Comparison of ENCODE assay signal across 8 cellular contexts in the genomic region with DNA sequence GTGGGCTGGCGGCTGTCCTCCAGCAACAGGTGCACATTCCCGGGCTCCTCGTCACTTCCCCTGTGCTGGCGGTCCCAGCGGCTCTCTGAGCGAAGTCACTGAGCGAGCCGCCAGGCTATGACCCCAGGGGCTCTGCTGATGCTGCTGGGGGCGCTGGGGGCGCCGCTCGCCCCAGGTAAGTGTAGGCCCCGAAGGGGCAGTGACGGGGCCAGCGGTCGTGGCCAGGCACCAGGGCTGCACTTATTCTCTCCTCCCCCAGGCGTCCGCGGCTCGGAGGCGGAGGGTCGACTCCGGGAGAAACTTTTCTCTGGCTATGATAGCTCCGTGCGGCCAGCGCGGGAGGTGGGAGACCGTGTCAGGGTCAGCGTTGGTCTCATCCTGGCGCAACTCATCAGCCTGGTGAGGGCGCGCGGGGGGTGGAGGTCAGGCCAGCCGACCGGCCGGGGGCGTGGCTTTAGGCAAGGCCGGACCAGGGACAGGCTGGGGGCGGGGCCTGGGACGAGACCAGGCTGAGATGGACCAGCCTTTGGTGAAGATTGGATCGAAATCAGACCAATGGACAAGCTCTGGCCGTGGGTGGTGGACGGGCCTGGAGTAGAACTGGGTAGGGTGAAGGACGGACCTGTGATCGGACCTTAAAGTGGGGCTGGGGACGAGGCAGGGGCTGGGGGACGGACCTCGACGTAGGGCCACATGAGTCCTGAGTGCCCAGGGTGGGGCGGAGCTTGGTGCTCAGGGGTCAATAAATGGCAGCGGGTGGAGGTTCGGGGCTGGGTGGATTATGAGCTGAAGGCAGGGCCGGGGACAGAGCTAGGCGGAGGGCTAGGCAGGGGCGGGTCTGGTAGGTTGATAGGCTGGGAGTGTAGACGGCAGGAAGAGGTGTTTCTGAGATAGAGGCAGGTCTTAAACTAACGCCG. TPM values are rescaled to one million over a fixed set of nuclear protein-coding genes. Genes with fewer than 3 reads are reported as not detected.
DNase-seq lines count a peak whose midpoint lies in the region; ATAC-seq, FAIRE-seq and TF ChIP-seq lines count a peak whose summit lies in the region.

A gene with protein sequence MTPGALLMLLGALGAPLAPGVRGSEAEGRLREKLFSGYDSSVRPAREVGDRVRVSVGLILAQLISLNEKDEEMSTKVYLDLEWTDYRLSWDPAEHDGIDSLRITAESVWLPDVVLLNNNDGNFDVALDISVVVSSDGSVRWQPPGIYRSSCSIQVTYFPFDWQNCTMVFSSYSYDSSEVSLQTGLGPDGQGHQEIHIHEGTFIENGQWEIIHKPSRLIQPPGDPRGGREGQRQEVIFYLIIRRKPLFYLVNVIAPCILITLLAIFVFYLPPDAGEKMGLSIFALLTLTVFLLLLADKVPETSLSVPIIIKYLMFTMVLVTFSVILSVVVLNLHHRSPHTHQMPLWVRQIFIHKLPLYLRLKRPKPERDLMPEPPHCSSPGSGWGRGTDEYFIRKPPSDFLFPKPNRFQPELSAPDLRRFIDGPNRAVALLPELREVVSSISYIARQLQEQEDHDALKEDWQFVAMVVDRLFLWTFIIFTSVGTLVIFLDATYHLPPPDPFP (plus strand): TSS at position 51 of the 917 bp plus-strand sequence. CDS start 67 bp downstream, at position 118.

- no peaks in the 10 kb centered on the region for H3K9me3 Mint-ChIP-seq in Caco-2 (ENCODE audit: unreplicated experiment)
- H3K9me3 Mint-ChIP-seq in activated CD4-positive, alpha-beta memory T cell treated with anti-CD3 and anti-CD28 coated beads for 36 hours, result no peaks in the 10 kb centered on the region

- WGBS in tibial nerve, 2 donors, result 5 to 9% methylated on average over 42 to 56 of the region's 58 CpGs

- H3K27ac Mint-ChIP-seq in Caco-2 (ENCODE audit: unreplicated experiment), result no peak within 1 kb of the TSS
- H3K27ac Mint-ChIP-seq in activated CD4-positive, alpha-beta memory T cell treated with anti-CD3 and anti-CD28 coated beads for 36 hours, result no peak within 1 kb of the TSS

- CTCF ChIA-PET in Caco-2 (lab: Charles Lee), result no interaction called here
- CTCF ChIA-PET in activated CD4-positive, alpha-beta memory T cell treated with anti-CD3 and anti-CD28 coated beads for 36 hours (lab: Charles Lee), result interaction anchor here (1.2 to 4.2 kb wide), 3 partner anchors 9 to 89 kb away, joined by 4 to 19 read pairs (median 5); a partner anchor contains a TSS

- H3K27me3 Mint-ChIP-seq in Caco-2 (ENCODE audit: insufficient read depth, unreplicated experiment), result peaks cover 3% of the 10 kb centered on the region
- peaks cover 49% of the 10 kb centered on the region for H3K27me3 Mint-ChIP-seq in activated CD4-positive, alpha-beta memory T cell treated with anti-CD3 and anti-CD28 coated beads for 36 hours

- peak; percentile 98 for FAIRE-seq in HTR-8/SVneo (lab: Jason Lieb, UNC)

- BruUV-seq in Caco-2 (replicated peaks; lab: Mats Ljungman, UMichigan), result no TSS peak

- ATAC-seq in esophagus mucosa, result peak; percentile 30

- H3K27me3 ChIP-seq in Caco-2 (replicated peaks; ENCODE audit: control insufficient read depth, insufficient read depth, low read length), result no peaks in the 10 kb centered on the region
- H3K27me3 ChIP-seq in tibial nerve, result peaks cover 0 to 72% of the 10 kb centered on the region in 2 donors

- H3K36me3 Mint-ChIP-seq in Caco-2 (ENCODE audit: insufficient read depth, unreplicated experiment), result no peaks in the 10 kb centered on the region
- peaks cover 4% of the 10 kb centered on the region for H3K36me3 Mint-ChIP-seq in activated CD4-positive, alpha-beta memory T cell treated with anti-CD3 and anti-CD28 coated beads for 36 hours

- DNase-seq in Caco-2 (peak in 1 of 2 experiments; percentile 36), HTR-8/SVneo (ENCODE audit: insufficient read length, low spot score) (peak; percentile 88), midbrain (lab: John Stamatoyannopoulos, UW) (peak; percentile 69), tibial nerve (ENCODE audit: low spot score in 2 of 2) (peak in 1 of 2 donors; percentile 57), NCI-H2171 (lab: John Stamatoyannopoulos, UW) (no peak), NCI-H1417 treated with DMSO at 0.1 percent for 48 hours (lab: John Stamatoyannopoulos, UW) (no peak)
- DNase-seq in activated CD4-positive, alpha-beta memory T cell treated with anti-CD3 and anti-CD28 coated beads for 36 hours, result peak; percentile 48

- H3K36me3 ChIP-seq in Caco-2 (ENCODE audit: control insufficient read depth, insufficient read depth, low read length) (no peaks in the 10 kb centered on the region), tibial nerve (no peaks in the 10 kb centered on the region)

- H3K4me3 ChIP-seq in Caco-2 (ENCODE audit: low read depth, low read length) (no peak within 1 kb of the TSS), tibial nerve (peak within 1 kb of the TSS in 3 of 4 donors; percentile 8 to 43 (median 27))

- TF ChIP-seq CTCF in Caco-2 (IDR thresholded peaks at IDR 0.05; ENCODE audit: insufficient read depth in 1 of 2, low read depth in 1 of 2, low read length in 1 of 2, severe bottlenecking in 1 of 2, unreplicated experiment in 1 of 2) (no peak), tibial nerve (IDR thresholded peaks at IDR 0.05) (no peak)

- H3K4me1 ChIP-seq in Caco-2 (no peaks in the 10 kb centered on the region), tibial nerve (peaks cover 0 to 34% (median 15%) of the 10 kb centered on the region in 4 donors)

- TF ChIP-seq EP300 in tibial nerve (IDR thresholded peaks at IDR 0.05), result no peak

- H3K27ac ChIP-seq in tibial nerve, result peak within 1 kb of the TSS in 1 of 4 donors; percentile 34

- TF ChIP-seq POLR2A in tibial nerve (IDR thresholded peaks at IDR 0.05), result no peak

- H3K9me3 ChIP-seq in Caco-2 (no peaks in the 10 kb centered on the region), tibial nerve (no peaks in the 10 kb centered on the region)

- H3K4me1 Mint-ChIP-seq in Caco-2 (ENCODE audit: low read depth, unreplicated experiment), result no peaks in the 10 kb centered on the region
- peaks cover 27% of the 10 kb centered on the region for H3K4me1 Mint-ChIP-seq in activated CD4-positive, alpha-beta memory T cell treated with anti-CD3 and anti-CD28 coated beads for 36 hours (ENCODE audit: low read depth)

- POLR2A ChIA-PET in Caco-2 (lab: Charles Lee), result interaction anchor here (0.5 kb wide), 1 partner anchor 34 kb away, joined by 3 read pairs; a partner anchor contains a TSS
- POLR2A ChIA-PET in activated CD4-positive, alpha-beta memory T cell treated with anti-CD3 and anti-CD28 coated beads for 36 hours (lab: Charles Lee), result interaction anchor here (0.6 to 0.7 kb wide), 3 partner anchors 9 to 408 kb away, joined by 3 read pairs; no protein-coding TSS in a partner anchor

- peak within 1 kb of the TSS; percentile 67 for H3K4me3 Mint-ChIP-seq in Caco-2 (ENCODE audit: unreplicated experiment)
- H3K4me3 Mint-ChIP-seq in activated CD4-positive, alpha-beta memory T cell treated with anti-CD3 and anti-CD28 coated beads for 36 hours, result peak within 1 kb of the TSS; percentile 53

- intact Hi-C loops in Caco-2 (cut with micrococcal nuclease; ENCODE audit: unreplicated experiment), result no loop called here
- intact Hi-C loops in activated CD4-positive, alpha-beta memory T cell treated with anti-CD3 and anti-CD28 coated beads for 36 hours (cut with micrococcal nuclease), result loop anchor here (1.0 kb wide), 1 partner anchor 10 kb away; no protein-coding TSS in a partner anchor

RNA-seq across cellular contexts. Expression of the gene that starts here (rescaled TPM):
- total RNA-seq in Caco-2 (2022), result 1.7 and 2.6 TPM in 2 replicates
- 1 to 10 TPM; 7.7 to 8.5 TPM for total RNA-seq in activated CD4-positive, alpha-beta memory T cell treated with anti-CD3 and anti-CD28 coated beads for 36 hours
- total RNA-seq in esophagus mucosa, result 4.9 TPM
- 10 to 100 TPM in 3 of 4 donors, 1 to 10 TPM in 1; 6.5 to 16.0 (median 13.5) TPM for total RNA-seq in tibial nerve

Comparison
In these comparisons a context has a peak if more than half of its experiments do, and no peak if none do; other contexts are left out.
1. DNase-seq: peak in HTR-8/SVneo (single experiment), activated CD4-positive, alpha-beta memory T cell treated with anti-CD3 and anti-CD28 coated beads for 36 hours (single experiment) and midbrain (single experiment); none in NCI-H2171 (single experiment) and NCI-H1417 treated with DMSO at 0.1 percent for 48 hours (single experiment).